In the genomic region with DNA sequence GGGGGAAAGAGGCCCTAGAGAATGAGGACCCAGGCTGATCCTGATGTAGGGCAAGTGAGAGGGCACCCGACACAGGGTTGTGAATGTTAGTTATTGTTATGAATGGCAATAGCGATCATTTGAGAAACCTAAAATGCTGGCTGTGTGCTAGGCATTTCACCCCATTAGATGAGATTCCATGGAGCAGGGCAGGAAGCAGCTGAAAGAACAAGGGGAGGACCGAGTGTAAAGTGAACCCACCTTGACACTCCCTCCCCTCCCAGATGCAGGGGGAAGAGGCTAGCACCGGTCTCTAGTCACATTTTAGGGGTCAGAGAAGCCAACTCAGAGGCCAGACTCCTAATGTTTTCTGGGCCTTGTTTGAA, we compare ENCODE assay signal across 7 cellular contexts. TPM values are rescaled to one million over a fixed set of nuclear protein-coding genes. Genes with fewer than 3 reads are reported as not detected.
DNase-seq lines count a peak whose midpoint lies in the region; ATAC-seq, FAIRE-seq and TF ChIP-seq lines count a peak whose summit lies in the region.
"Had no signal": no experiment of that assay in that cellular context is flagged by ENCODE, and none has a peak within 500 bp of the region (broad histone marks: within the 10 kb centered on the region; RNA-seq: fewer than 3 reads in every experiment).

No MANE protein-coding gene starts in this region.

- peak; percentile 3; the same call in 2 of the 3 replicates for ATAC-seq in GM23338
- no peak for ATAC-seq in activated naive CD8-positive, alpha-beta T cell treated with anti-CD3 and anti-CD28 coated beads, Interleukin-2, amount 50 U/mL, for 24 hours

- no peak for TF ChIP-seq POLR2A in H54 (IDR thresholded peaks at IDR 0.05; ENCODE audit: low read depth, low read length)

- peak overlapping the region; percentile 93 for H3K4me2 ChIP-seq in GM23338

- peak; percentile 52 for DNase-seq in GM23338 (ENCODE audit: low spot score)
- DNase-seq in activated naive CD8-positive, alpha-beta T cell treated with anti-CD3 and anti-CD28 coated beads, Interleukin-2, amount 50 U/mL, for 24 hours: no peak
- no peak for DNase-seq in H54 (ENCODE audit: insufficient read length, low spot score)
- DNase-seq in effector CD8-positive, alpha-beta T cell (lab: John Stamatoyannopoulos, UW): no peak
- no peak for DNase-seq in GM19238 (ENCODE audit: insufficient read length, low spot score)

- H3K27me3 Mint-ChIP-seq in GM23338 (ENCODE audit: insufficient read depth, low read depth, poor library complexity) (peaks cover 35% of the 10 kb centered on the region), nephron (ENCODE audit: low read depth) (peaks cover 57% of the 10 kb centered on the region)
- H3K27me3 Mint-ChIP-seq in activated naive CD8-positive, alpha-beta T cell treated with anti-CD3 and anti-CD28 coated beads, Interleukin-2, amount 50 U/mL, for 24 hours: no peaks in the 10 kb centered on the region

- H3K4me3 Mint-ChIP-seq in GM23338 (peak overlapping the region; percentile 72), nephron (peak overlapping the region; percentile 77 to 80 (median 79))
- peak overlapping the region; percentile 79 for H3K4me3 Mint-ChIP-seq in activated naive CD8-positive, alpha-beta T cell treated with anti-CD3 and anti-CD28 coated beads, Interleukin-2, amount 50 U/mL, for 24 hours

- peaks cover 53% of the 10 kb centered on the region for H3K27me3 ChIP-seq in GM23338 (ENCODE audit: insufficient read depth)

- H3F3A ChIP-seq in GM23338 (replicated peaks; ENCODE audit: low read depth): no peaks in the 10 kb centered on the region; the same call in 1 of the 2 replicates

- no peak for FAIRE-seq in H54 (lab: Jason Lieb, UNC)
- FAIRE-seq: endometrium had no signal

- H3K4me1 Mint-ChIP-seq in GM23338: peaks cover 32% of the 10 kb centered on the region
- H3K4me1 Mint-ChIP-seq in activated naive CD8-positive, alpha-beta T cell treated with anti-CD3 and anti-CD28 coated beads, Interleukin-2, amount 50 U/mL, for 24 hours: peaks cover 58% of the 10 kb centered on the region
- H3K4me1 Mint-ChIP-seq in nephron: peaks cover 10% of the 10 kb centered on the region

- peak overlapping the region; percentile 60 for H2AFZ ChIP-seq in GM23338

- TF ChIP-seq CTCF in GM23338 (conservative IDR thresholded peaks at IDR 0.05; ENCODE audit: low read depth in 2 of 2) (no peak), nephron (IDR thresholded peaks at IDR 0.05; ENCODE audit: unreplicated experiment in 3 of 3) (no peak)

- H4K20me1 ChIP-seq in GM23338 (replicated peaks; ENCODE audit: insufficient read depth): no peaks in the 10 kb centered on the region; the same call in 1 of the 2 replicates

- H3K79me2 ChIP-seq in GM23338 (replicated peaks; ENCODE audit: insufficient read depth): no peaks in the 10 kb centered on the region

- H3K36me3 ChIP-seq in GM23338 (ENCODE audit: insufficient read depth): no peaks in the 10 kb centered on the region

- peaks cover 22% of the 10 kb centered on the region for H3K4me1 ChIP-seq in GM23338 (ENCODE audit: insufficient read depth)

- peak overlapping the region; percentile 89 for H3K4me3 ChIP-seq in GM23338

- H3K27ac Mint-ChIP-seq in GM23338 (peak overlapping the region; percentile 59; the same call in 1 of the 2 replicates), nephron (peak overlapping the region in 1 of 3 experiments; percentile 12)
- peak overlapping the region; percentile 92 for H3K27ac Mint-ChIP-seq in activated naive CD8-positive, alpha-beta T cell treated with anti-CD3 and anti-CD28 coated beads, Interleukin-2, amount 50 U/mL, for 24 hours

- H3K9me2 ChIP-seq in GM23338 (ENCODE audit: insufficient read depth): 0 out of 2 replicates have a peak, but pooled peaks cover 4% of the 10 kb centered on the region

- H3K27ac ChIP-seq in GM23338 (ENCODE audit: low read depth): peak overlapping the region; percentile 78

- no peaks in the 10 kb centered on the region; the same call in 2 of the 3 replicates for H3K9me3 Mint-ChIP-seq in GM23338
- no peaks in the 10 kb centered on the region for H3K9me3 Mint-ChIP-seq in activated naive CD8-positive, alpha-beta T cell treated with anti-CD3 and anti-CD28 coated beads, Interleukin-2, amount 50 U/mL, for 24 hours
- H3K9me3 Mint-ChIP-seq in nephron: no peaks in the 10 kb centered on the region

- no peaks in the 10 kb centered on the region; the same call in 2 of the 3 replicates for H3K36me3 Mint-ChIP-seq in GM23338 (ENCODE audit: low read depth)
- no peaks in the 10 kb centered on the region for H3K36me3 Mint-ChIP-seq in activated naive CD8-positive, alpha-beta T cell treated with anti-CD3 and anti-CD28 coated beads, Interleukin-2, amount 50 U/mL, for 24 hours (ENCODE audit: low read depth)
- H3K36me3 Mint-ChIP-seq in nephron (ENCODE audit: low read depth): peaks cover 5% of the 10 kb centered on the region

TF ChIP-seq in GM23338, 12 proteins besides CTCF, POLR2A, EP300 and RAD21 (continues in another document):
- TF ChIP-seq POLR2AphosphoS5 (IDR thresholded peaks at IDR 0.05; ENCODE audit: low read depth) (no peak), NANOG (IDR thresholded peaks at IDR 0.05; ENCODE audit: borderline replicate concordance) (no peak), EZH2 (IDR thresholded peaks at IDR 0.05; ENCODE audit: low read depth, unreplicated experiment) (no peak), ZNF114 (CRISPR knock-in tag; IDR thresholded peaks at IDR 0.05) (no peak), EZH2phosphoT487 (IDR thresholded peaks at IDR 0.05; ENCODE audit: unreplicated experiment) (no peak), JUNB (IDR thresholded peaks at IDR 0.05; ENCODE audit: unreplicated experiment) (no peak)
- TF ChIP-seq, protein P1, sequence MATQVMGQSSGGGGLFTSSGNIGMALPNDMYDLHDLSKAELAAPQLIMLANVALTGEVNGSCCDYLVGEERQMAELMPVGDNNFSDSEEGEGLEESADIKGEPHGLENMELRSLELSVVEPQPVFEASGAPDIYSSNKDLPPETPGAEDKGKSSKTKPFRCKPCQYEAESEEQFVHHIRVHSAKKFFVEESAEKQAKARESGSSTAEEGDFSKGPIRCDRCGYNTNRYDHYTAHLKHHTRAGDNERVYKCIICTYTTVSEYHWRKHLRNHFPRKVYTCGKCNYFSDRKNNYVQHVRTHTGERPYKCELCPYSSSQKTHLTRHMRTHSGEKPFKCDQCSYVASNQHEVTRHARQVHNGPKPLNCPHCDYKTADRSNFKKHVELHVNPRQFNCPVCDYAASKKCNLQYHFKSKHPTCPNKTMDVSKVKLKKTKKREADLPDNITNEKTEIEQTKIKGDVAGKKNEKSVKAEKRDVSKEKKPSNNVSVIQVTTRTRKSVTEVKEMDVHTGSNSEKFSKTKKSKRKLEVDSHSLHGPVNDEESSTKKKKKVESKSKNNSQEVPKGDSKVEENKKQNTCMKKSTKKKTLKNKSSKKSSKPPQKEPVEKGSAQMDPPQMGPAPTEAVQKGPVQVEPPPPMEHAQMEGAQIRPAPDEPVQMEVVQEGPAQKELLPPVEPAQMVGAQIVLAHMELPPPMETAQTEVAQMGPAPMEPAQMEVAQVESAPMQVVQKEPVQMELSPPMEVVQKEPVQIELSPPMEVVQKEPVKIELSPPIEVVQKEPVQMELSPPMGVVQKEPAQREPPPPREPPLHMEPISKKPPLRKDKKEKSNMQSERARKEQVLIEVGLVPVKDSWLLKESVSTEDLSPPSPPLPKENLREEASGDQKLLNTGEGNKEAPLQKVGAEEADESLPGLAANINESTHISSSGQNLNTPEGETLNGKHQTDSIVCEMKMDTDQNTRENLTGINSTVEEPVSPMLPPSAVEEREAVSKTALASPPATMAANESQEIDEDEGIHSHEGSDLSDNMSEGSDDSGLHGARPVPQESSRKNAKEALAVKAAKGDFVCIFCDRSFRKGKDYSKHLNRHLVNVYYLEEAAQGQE (IDR thresholded peaks at IDR 0.05; ENCODE audit: unreplicated experiment): no peak

RNA-seq across cellular contexts. Expression of gene CORO6, which starts 0.6 kb away (rescaled TPM):
- 5.0 and 5.2 TPM in 2 replicates for total RNA-seq in GM23338 (2014; rRNA removed; shearing (Covaris generic))
- polyA plus RNA-seq in GM23338 (2016; fragmentation: Nextera tagmentation; extraction: Ambion mirVana): 2.5 and 2.6 TPM in 2 replicates

RNA-seq across cellular contexts. Expression of gene ANKRD13B, which starts 30.3 kb away (rescaled TPM):
- 55.0 and 57.4 TPM in 2 replicates for total RNA-seq in GM23338 (2014; rRNA removed; shearing (Covaris generic))
- polyA plus RNA-seq in GM23338 (2016; fragmentation: Nextera tagmentation; extraction: Ambion mirVana): 8.2 and 9.6 TPM in 2 replicates

RNA-seq across cellular contexts. Expression of gene GIT1, which starts 33.8 kb away (rescaled TPM):
- 48.2 and 60.9 TPM in 2 replicates for total RNA-seq in GM23338 (2014; rRNA removed; shearing (Covaris generic))
- 15.9 and 16.2 TPM in 2 replicates for polyA plus RNA-seq in GM23338 (2016; fragmentation: Nextera tagmentation; extraction: Ambion mirVana)

RNA-seq across cellular contexts. Expression of gene TP53I13, which starts 54.8 kb away (rescaled TPM):
- 28.6 and 38.9 TPM in 2 replicates for total RNA-seq in GM23338 (2014; rRNA removed; shearing (Covaris generic))
- polyA plus RNA-seq in GM23338 (2016; fragmentation: Nextera tagmentation; extraction: Ambion mirVana): 21.0 and 21.4 TPM in 2 replicates

RNA-seq across cellular contexts. Expression of gene ABHD15, which starts 56.4 kb away (rescaled TPM):
- 2.5 and 2.6 TPM in 2 replicates for total RNA-seq in GM23338 (2014; rRNA removed; shearing (Covaris generic))
- polyA plus RNA-seq in GM23338 (2016; fragmentation: Nextera tagmentation; extraction: Ambion mirVana): 0.27 and 0.92 TPM in 2 replicates
